ENCODE assay signal across 2 cellular contexts in the genomic region with DNA sequence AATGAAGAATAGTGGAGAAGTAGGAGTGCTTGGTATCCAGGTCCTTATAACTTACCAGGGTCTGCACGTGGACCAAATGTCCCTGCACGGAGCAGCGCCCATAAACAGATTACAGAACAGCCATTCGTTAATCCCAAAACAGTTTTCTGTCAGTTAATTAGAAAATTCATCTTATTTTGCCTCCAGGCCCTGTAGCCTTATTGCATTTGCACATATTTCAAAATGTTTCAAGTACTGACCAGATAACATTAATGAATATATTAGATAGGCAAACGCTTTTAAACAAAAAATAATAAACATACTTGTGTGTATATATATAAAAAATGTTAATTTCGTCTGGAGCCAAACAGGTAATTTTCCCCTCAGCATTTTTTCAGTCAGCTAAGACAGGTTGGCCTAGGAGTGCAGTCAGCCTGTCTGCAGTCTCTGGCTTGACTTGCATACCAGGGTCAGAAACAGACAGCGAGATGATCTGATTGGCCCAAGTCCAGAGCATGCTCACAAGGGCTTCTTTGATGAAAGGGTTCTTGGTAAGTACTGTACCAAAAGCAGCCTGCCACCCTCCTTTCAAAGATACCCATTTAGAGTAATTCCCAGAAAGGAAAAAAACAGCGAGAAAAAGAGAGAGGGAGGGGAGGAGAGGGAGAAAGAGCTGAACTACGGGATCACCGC.
TF ChIP-seq lines count a peak whose summit lies in the region.

No MANE protein-coding gene starts in this region.

TF ChIP-seq in HCT116, 20 proteins besides CTCF, POLR2A, EP300 and RAD21:
- no peak for TF ChIP-seq SP1 (IDR thresholded peaks at IDR 0.05; ENCODE audit: low read depth)
- TF ChIP-seq TCF7L2 (IDR thresholded peaks at IDR 0.05; ENCODE audit: borderline replicate concordance, extremely low read depth, insufficient read depth, insufficient read length): no peak
- TF ChIP-seq, protein P1, sequence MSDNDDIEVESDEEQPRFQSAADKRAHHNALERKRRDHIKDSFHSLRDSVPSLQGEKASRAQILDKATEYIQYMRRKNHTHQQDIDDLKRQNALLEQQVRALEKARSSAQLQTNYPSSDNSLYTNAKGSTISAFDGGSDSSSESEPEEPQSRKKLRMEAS (IDR thresholded peaks at IDR 0.05): no peak
- TF ChIP-seq, protein P2, sequence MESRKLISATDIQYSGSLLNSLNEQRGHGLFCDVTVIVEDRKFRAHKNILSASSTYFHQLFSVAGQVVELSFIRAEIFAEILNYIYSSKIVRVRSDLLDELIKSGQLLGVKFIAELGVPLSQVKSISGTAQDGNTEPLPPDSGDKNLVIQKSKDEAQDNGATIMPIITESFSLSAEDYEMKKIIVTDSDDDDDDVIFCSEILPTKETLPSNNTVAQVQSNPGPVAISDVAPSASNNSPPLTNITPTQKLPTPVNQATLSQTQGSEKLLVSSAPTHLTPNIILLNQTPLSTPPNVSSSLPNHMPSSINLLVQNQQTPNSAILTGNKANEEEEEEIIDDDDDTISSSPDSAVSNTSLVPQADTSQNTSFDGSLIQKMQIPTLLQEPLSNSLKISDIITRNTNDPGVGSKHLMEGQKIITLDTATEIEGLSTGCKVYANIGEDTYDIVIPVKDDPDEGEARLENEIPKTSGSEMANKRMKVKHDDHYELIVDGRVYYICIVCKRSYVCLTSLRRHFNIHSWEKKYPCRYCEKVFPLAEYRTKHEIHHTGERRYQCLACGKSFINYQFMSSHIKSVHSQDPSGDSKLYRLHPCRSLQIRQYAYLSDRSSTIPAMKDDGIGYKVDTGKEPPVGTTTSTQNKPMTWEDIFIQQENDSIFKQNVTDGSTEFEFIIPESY (IDR thresholded peaks at IDR 0.05; ENCODE audit: extremely low read depth, insufficient replicate concordance, low read length): no peak
- no peak for TF ChIP-seq YY1 (IDR thresholded peaks at IDR 0.05; ENCODE audit: extremely low read depth, insufficient replicate concordance, low read depth, low read length)
- no peak for TF ChIP-seq EZH2phosphoT487 (IDR thresholded peaks at IDR 0.05; ENCODE audit: borderline replicate concordance)
- TF ChIP-seq, protein P3, sequence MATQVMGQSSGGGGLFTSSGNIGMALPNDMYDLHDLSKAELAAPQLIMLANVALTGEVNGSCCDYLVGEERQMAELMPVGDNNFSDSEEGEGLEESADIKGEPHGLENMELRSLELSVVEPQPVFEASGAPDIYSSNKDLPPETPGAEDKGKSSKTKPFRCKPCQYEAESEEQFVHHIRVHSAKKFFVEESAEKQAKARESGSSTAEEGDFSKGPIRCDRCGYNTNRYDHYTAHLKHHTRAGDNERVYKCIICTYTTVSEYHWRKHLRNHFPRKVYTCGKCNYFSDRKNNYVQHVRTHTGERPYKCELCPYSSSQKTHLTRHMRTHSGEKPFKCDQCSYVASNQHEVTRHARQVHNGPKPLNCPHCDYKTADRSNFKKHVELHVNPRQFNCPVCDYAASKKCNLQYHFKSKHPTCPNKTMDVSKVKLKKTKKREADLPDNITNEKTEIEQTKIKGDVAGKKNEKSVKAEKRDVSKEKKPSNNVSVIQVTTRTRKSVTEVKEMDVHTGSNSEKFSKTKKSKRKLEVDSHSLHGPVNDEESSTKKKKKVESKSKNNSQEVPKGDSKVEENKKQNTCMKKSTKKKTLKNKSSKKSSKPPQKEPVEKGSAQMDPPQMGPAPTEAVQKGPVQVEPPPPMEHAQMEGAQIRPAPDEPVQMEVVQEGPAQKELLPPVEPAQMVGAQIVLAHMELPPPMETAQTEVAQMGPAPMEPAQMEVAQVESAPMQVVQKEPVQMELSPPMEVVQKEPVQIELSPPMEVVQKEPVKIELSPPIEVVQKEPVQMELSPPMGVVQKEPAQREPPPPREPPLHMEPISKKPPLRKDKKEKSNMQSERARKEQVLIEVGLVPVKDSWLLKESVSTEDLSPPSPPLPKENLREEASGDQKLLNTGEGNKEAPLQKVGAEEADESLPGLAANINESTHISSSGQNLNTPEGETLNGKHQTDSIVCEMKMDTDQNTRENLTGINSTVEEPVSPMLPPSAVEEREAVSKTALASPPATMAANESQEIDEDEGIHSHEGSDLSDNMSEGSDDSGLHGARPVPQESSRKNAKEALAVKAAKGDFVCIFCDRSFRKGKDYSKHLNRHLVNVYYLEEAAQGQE (IDR thresholded peaks at IDR 0.05; ENCODE audit: low read depth): no peak
- TF ChIP-seq FOSL1 (IDR thresholded peaks at IDR 0.05; ENCODE audit: low read depth): no peak
- TF ChIP-seq ZNF274 (IDR thresholded peaks at IDR 0.05; ENCODE audit: low read depth, low read length): no peak
- no peak for TF ChIP-seq CBX3 (IDR thresholded peaks at IDR 0.05; ENCODE audit: low read depth)
- TF ChIP-seq EGR1 (IDR thresholded peaks at IDR 0.05; ENCODE audit: low read depth): no peak
- no peak for TF ChIP-seq ELF1 (IDR thresholded peaks at IDR 0.05; ENCODE audit: borderline replicate concordance, low read depth)
- no peak for TF ChIP-seq SRF (IDR thresholded peaks at IDR 0.05; ENCODE audit: low read depth)
- no peak for TF ChIP-seq SIN3A (IDR thresholded peaks at IDR 0.05; ENCODE audit: low read depth)
- no peak for TF ChIP-seq JUND (IDR thresholded peaks at IDR 0.05)
- no peak for TF ChIP-seq ZFX (IDR thresholded peaks at IDR 0.05)

TF ChIP-seq in WTC11, 78 proteins besides CTCF, POLR2A, EP300 and RAD21:
- TF ChIP-seq SMAD3 (CRISPR knock-in tag; IDR thresholded peaks at IDR 0.05; ENCODE audit: borderline replicate concordance) (no peak), OVOL2 (CRISPR knock-in tag; IDR thresholded peaks at IDR 0.05; ENCODE audit: borderline replicate concordance) (no peak), ESRRA (CRISPR knock-in tag; IDR thresholded peaks at IDR 0.05; ENCODE audit: borderline replicate concordance) (no peak), ELF4 (CRISPR knock-in tag; IDR thresholded peaks at IDR 0.05; ENCODE audit: low read depth) (no peak), ZNF263 (CRISPR knock-in tag; IDR thresholded peaks at IDR 0.05; ENCODE audit: low read depth) (no peak), ZNF671 (CRISPR knock-in tag; IDR thresholded peaks at IDR 0.05) (no peak), GTF2I (CRISPR knock-in tag; conservative IDR thresholded peaks at IDR 0.05) (no peak), TCF7 (CRISPR knock-in tag; IDR thresholded peaks at IDR 0.05; ENCODE audit: low read depth) (no peak), SP1 (CRISPR knock-in tag; conservative IDR thresholded peaks at IDR 0.05) (no peak), HMGA2 (CRISPR knock-in tag; IDR thresholded peaks at IDR 0.05) (no peak), ATF1 (CRISPR knock-in tag; IDR thresholded peaks at IDR 0.05) (no peak)
- TF ChIP-seq, protein P4, sequence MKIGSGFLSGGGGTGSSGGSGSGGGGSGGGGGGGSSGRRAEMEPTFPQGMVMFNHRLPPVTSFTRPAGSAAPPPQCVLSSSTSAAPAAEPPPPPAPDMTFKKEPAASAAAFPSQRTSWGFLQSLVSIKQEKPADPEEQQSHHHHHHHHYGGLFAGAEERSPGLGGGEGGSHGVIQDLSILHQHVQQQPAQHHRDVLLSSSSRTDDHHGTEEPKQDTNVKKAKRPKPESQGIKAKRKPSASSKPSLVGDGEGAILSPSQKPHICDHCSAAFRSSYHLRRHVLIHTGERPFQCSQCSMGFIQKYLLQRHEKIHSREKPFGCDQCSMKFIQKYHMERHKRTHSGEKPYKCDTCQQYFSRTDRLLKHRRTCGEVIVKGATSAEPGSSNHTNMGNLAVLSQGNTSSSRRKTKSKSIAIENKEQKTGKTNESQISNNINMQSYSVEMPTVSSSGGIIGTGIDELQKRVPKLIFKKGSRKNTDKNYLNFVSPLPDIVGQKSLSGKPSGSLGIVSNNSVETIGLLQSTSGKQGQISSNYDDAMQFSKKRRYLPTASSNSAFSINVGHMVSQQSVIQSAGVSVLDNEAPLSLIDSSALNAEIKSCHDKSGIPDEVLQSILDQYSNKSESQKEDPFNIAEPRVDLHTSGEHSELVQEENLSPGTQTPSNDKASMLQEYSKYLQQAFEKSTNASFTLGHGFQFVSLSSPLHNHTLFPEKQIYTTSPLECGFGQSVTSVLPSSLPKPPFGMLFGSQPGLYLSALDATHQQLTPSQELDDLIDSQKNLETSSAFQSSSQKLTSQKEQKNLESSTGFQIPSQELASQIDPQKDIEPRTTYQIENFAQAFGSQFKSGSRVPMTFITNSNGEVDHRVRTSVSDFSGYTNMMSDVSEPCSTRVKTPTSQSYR (CRISPR knock-in tag; IDR thresholded peaks at IDR 0.05): no peak
- TF ChIP-seq, protein P5, sequence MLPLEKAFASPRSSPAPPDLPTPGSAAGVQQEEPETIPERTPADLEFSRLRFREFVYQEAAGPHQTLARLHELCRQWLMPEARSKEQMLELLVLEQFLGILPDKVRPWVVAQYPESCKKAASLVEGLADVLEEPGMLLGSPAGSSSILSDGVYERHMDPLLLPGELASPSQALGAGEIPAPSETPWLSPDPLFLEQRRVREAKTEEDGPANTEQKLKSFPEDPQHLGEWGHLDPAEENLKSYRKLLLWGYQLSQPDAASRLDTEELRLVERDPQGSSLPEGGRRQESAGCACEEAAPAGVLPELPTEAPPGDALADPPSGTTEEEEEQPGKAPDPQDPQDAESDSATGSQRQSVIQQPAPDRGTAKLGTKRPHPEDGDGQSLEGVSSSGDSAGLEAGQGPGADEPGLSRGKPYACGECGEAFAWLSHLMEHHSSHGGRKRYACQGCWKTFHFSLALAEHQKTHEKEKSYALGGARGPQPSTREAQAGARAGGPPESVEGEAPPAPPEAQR (CRISPR knock-in tag; IDR thresholded peaks at IDR 0.05): no peak
- TF ChIP-seq, protein P6, sequence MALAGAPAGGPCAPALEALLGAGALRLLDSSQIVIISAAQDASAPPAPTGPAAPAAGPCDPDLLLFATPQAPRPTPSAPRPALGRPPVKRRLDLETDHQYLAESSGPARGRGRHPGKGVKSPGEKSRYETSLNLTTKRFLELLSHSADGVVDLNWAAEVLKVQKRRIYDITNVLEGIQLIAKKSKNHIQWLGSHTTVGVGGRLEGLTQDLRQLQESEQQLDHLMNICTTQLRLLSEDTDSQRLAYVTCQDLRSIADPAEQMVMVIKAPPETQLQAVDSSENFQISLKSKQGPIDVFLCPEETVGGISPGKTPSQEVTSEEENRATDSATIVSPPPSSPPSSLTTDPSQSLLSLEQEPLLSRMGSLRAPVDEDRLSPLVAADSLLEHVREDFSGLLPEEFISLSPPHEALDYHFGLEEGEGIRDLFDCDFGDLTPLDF (CRISPR knock-in tag; IDR thresholded peaks at IDR 0.05): no peak
- TF ChIP-seq, protein P7, sequence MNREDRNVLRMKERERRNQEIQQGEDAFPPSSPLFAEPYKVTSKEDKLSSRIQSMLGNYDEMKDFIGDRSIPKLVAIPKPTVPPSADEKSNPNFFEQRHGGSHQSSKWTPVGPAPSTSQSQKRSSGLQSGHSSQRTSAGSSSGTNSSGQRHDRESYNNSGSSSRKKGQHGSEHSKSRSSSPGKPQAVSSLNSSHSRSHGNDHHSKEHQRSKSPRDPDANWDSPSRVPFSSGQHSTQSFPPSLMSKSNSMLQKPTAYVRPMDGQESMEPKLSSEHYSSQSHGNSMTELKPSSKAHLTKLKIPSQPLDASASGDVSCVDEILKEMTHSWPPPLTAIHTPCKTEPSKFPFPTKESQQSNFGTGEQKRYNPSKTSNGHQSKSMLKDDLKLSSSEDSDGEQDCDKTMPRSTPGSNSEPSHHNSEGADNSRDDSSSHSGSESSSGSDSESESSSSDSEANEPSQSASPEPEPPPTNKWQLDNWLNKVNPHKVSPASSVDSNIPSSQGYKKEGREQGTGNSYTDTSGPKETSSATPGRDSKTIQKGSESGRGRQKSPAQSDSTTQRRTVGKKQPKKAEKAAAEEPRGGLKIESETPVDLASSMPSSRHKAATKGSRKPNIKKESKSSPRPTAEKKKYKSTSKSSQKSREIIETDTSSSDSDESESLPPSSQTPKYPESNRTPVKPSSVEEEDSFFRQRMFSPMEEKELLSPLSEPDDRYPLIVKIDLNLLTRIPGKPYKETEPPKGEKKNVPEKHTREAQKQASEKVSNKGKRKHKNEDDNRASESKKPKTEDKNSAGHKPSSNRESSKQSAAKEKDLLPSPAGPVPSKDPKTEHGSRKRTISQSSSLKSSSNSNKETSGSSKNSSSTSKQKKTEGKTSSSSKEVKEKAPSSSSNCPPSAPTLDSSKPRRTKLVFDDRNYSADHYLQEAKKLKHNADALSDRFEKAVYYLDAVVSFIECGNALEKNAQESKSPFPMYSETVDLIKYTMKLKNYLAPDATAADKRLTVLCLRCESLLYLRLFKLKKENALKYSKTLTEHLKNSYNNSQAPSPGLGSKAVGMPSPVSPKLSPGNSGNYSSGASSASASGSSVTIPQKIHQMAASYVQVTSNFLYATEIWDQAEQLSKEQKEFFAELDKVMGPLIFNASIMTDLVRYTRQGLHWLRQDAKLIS (CRISPR knock-in tag; IDR thresholded peaks at IDR 0.05; ENCODE audit: borderline replicate concordance): no peak
- TF ChIP-seq, protein P8, sequence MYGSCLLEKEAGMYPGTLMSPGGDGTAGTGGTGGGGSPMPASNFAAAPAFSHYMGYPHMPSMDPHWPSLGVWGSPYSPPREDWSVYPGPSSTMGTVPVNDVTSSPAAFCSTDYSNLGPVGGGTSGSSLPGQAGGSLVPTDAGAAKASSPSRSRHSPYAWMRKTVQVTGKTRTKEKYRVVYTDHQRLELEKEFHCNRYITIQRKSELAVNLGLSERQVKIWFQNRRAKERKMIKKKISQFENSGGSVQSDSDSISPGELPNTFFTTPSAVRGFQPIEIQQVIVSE (CRISPR knock-in tag; IDR thresholded peaks at IDR 0.05; ENCODE audit: borderline replicate concordance): no peak
- TF ChIP-seq, protein P9, sequence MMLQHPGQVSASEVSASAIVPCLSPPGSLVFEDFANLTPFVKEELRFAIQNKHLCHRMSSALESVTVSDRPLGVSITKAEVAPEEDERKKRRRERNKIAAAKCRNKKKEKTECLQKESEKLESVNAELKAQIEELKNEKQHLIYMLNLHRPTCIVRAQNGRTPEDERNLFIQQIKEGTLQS (CRISPR knock-in tag; conservative IDR thresholded peaks at IDR 0.05): no peak
